Comparison of ENCODE assay signal across 9 cellular contexts in genomic region chr2:20378891-20379519, GRCh38. TPM values are rescaled to one million over a fixed set of nuclear protein-coding genes. Genes with fewer than 3 reads are reported as not detected.
DNase-seq lines count a peak whose midpoint lies in the region; ATAC-seq and TF ChIP-seq lines count a peak whose summit lies in the region.
"Had no signal": no experiment of that assay in that cellular context is flagged by ENCODE, and none has a peak within 500 bp of the region (broad histone marks: within the 10 kb centered on the region; RNA-seq: fewer than 3 reads in every experiment).

No MANE protein-coding gene starts in this region.

- no peaks in the 10 kb centered on the region for H3K36me3 Mint-ChIP-seq in T-helper 17 cell (ENCODE audit: low read depth)
- H3K36me3 Mint-ChIP-seq in activated CD4-positive, alpha-beta T cell treated with anti-CD3 and anti-CD28 coated beads, Interleukin-2, amount 10 ng/mL, durations not matched to agents 7 days and 5 days (ENCODE audit: low read depth), result no peaks in the 10 kb centered on the region

- POLR2A ChIA-PET in activated CD4-positive, alpha-beta T cell treated with anti-CD3 and anti-CD28 coated beads, Interleukin-2, amount 10 ng/mL, durations not matched to agents 7 days and 5 days (lab: Charles Lee), result no interaction called here

- no peak overlapping the region for H3K27ac Mint-ChIP-seq in T-helper 17 cell
- no peak overlapping the region for H3K27ac Mint-ChIP-seq in activated CD4-positive, alpha-beta T cell treated with anti-CD3 and anti-CD28 coated beads, Interleukin-2, amount 10 ng/mL, durations not matched to agents 7 days and 5 days

- H3K4me3 ChIP-seq in BE2C (ENCODE audit: low read depth, low read length), result no peak overlapping the region
- no peak overlapping the region for H3K4me3 ChIP-seq in HFF-Myc (replicated peaks; ENCODE audit: low read depth, low read length)
- H3K4me3 ChIP-seq: skin epidermis had no signal

- peaks cover 9% of the 10 kb centered on the region for H3K4me1 Mint-ChIP-seq in T-helper 17 cell
- H3K4me1 Mint-ChIP-seq in activated CD4-positive, alpha-beta T cell treated with anti-CD3 and anti-CD28 coated beads, Interleukin-2, amount 10 ng/mL, durations not matched to agents 7 days and 5 days, result peaks cover 7% of the 10 kb centered on the region

- DNase-seq in BE2C (peak; percentile 94), HFF-Myc (ENCODE audit: extremely low read depth, low read depth) (peak; percentile 49), SHP77 (lab: John Stamatoyannopoulos, UW) (peak; percentile 62 to 83), fibroblast of gingiva (ENCODE audit: low read depth) (peak; percentile 74), myocyte (ENCODE audit: low read depth) (peak; percentile 97), T-helper 17 cell (no peak)
- DNase-seq in activated CD4-positive, alpha-beta T cell treated with anti-CD3 and anti-CD28 coated beads, Interleukin-2, amount 10 ng/mL, durations not matched to agents 7 days and 5 days, result no peak

- H3K36me3 ChIP-seq in BE2C, result no peaks in the 10 kb centered on the region

- TF ChIP-seq CTCF in BE2C (IDR thresholded peaks at IDR 0.05; ENCODE audit: low read depth, low read length) (peak; percentile 96), HFF-Myc (IDR thresholded peaks at IDR 0.05; ENCODE audit: low read depth, low read length, missing control alignments) (peak; percentile 93)

- peaks cover 16% of the 10 kb centered on the region for H3K4me1 ChIP-seq in BE2C

- no peak for ATAC-seq in T-helper 17 cell
- ATAC-seq in GM21737 (IDR thresholded peaks at IDR 0.05; ENCODE audit: unreplicated experiment), result no peak

- H3K27me3 ChIP-seq in BE2C, result no peaks in the 10 kb centered on the region

- no peak overlapping the region for H3K4me3 Mint-ChIP-seq in T-helper 17 cell
- H3K4me3 Mint-ChIP-seq in activated CD4-positive, alpha-beta T cell treated with anti-CD3 and anti-CD28 coated beads, Interleukin-2, amount 10 ng/mL, durations not matched to agents 7 days and 5 days, result no peak overlapping the region

- CTCF ChIA-PET in activated CD4-positive, alpha-beta T cell treated with anti-CD3 and anti-CD28 coated beads, Interleukin-2, amount 10 ng/mL, durations not matched to agents 7 days and 5 days (lab: Charles Lee), result interaction anchor here (1.0 to 1.9 kb wide), 7 partner anchors 8 to 53 kb away, joined by 3 to 8 read pairs (median 4); no protein-coding TSS in a partner anchor

- peaks cover 23% of the 10 kb centered on the region for H3K27me3 Mint-ChIP-seq in T-helper 17 cell
- peaks cover 5% of the 10 kb centered on the region for H3K27me3 Mint-ChIP-seq in activated CD4-positive, alpha-beta T cell treated with anti-CD3 and anti-CD28 coated beads, Interleukin-2, amount 10 ng/mL, durations not matched to agents 7 days and 5 days

- H3K9me3 Mint-ChIP-seq in activated CD4-positive, alpha-beta T cell treated with anti-CD3 and anti-CD28 coated beads, Interleukin-2, amount 10 ng/mL, durations not matched to agents 7 days and 5 days, result no peaks in the 10 kb centered on the region

- H3K9me3 ChIP-seq in BE2C, result no peaks in the 10 kb centered on the region
- H3K9me3 ChIP-seq in T-helper 17 cell (ENCODE audit: control insufficient read depth, low read length, poor library complexity, severe bottlenecking), result no peaks in the 10 kb centered on the region

RNA-seq across cellular contexts. Expression of gene PUM2, which starts 28.4 kb away (rescaled TPM):
- polyA plus RNA-seq in BE2C (2012; ENCODE audit: insufficient read depth, insufficient read length, low read depth), result 55.2 TPM
- total RNA-seq in myocyte (25.9 and 27.9 TPM in 2 replicates), T-helper 17 cell (100 to 1,000 TPM; 114 TPM)
- polyA plus RNA-seq in myocyte (2012), result 26.1 TPM
- total RNA-seq in activated CD4-positive, alpha-beta T cell treated with anti-CD3 and anti-CD28 coated beads, Interleukin-2, amount 10 ng/mL, durations not matched to agents 7 days and 5 days, result 100 to 1,000 TPM; 123 to 131 TPM

Comparison
In these comparisons a context has a peak if more than half of its experiments do, and no peak if none do; other contexts are left out.
1. DNase-seq: peak in BE2C (single experiment), HFF-Myc (single experiment), SHP77 (2 of 2), fibroblast of gingiva (single experiment) and myocyte (single experiment); none in T-helper 17 cell (0 of 3) and activated CD4-positive, alpha-beta T cell treated with anti-CD3 and anti-CD28 coated beads, Interleukin-2, amount 10 ng/mL, durations not matched to agents 7 days and 5 days (single experiment).